In the genomic region with DNA sequence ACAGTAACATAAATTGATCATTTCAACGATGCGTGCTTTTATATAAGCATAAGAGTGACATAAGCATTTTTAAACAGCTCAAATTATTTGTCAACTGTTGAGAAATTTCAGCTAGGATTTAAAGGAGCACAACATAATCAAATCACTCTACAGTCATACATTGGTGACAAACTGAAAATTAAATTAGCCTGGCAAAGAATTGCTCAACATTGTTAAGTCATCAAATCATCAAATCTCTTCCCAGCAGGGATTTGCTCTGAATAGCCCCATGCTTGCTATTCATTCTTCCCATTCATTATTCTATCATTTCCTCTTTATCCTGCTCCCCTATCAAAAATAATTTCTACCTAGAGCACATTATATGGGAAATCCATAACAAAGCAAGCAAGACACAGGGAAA, we compare ENCODE assay signal across 20 cellular contexts.
"Had no signal": no experiment of that assay in that cellular context is flagged by ENCODE, and none has a peak within 500 bp of the region (broad histone marks: within the 10 kb centered on the region; RNA-seq: fewer than 3 reads in every experiment).

No MANE protein-coding gene starts in this region.

- H3K4me3 ChIP-seq: cardiac muscle cell, lung had no signal

- H3K9me3 ChIP-seq: neutrophil had no signal

- DNase-seq: activated CD4-positive, alpha-beta T cell treated with anti-CD3 and anti-CD28 coated beads, Interleukin-2, amount 50 U/mL, for 1 hour; activated gamma-delta T cell treated with Interleukin-2 at 50 U/mL for 16 hours; amniotic stem cell; dermis blood vessel endothelial cell; effector memory CD8-positive, alpha-beta T cell; foreskin melanocyte; kidney; natural killer cell; stimulated activated CD4-positive, alpha-beta T cell treated with anti-CD3 and anti-CD28 coated beads, Interleukin-4, amount 100 ng/mL, for 4 hours had no signal

- H3K27me3 ChIP-seq: cardiac muscle cell, neutrophil had no signal

- H3K4me1 ChIP-seq: parathyroid adenoma had no signal

- ATAC-seq: activated CD4-positive, CD25-positive, alpha-beta regulatory T cell treated with anti-CD3 and anti-CD28 coated beads, Interleukin-2, amount 50 U/mL, for 24 hours; activated naive CD4-positive, alpha-beta T cell treated with anti-CD3 and anti-CD28 coated beads, Interleukin-2, amount 50 U/mL, for 72 hours; effector memory CD8-positive, alpha-beta T cell; left lobe of liver; natural killer cell; sciatic nerve; stimulated activated memory B cell treated with anti-CD40 and anti-IgM and Interleukin-4, amounts not matched to agents 10 μg/mL and 1 μg/mL and 100 μg/mL, for 72 hours had no signal

- H3K27ac ChIP-seq: cardiac muscle cell, neutrophil, parathyroid adenoma had no signal

- H3K36me3 ChIP-seq: cardiac muscle cell, neutrophil had no signal

- H3K27me3 Mint-ChIP-seq: effector memory CD8-positive, alpha-beta T cell; stimulated activated memory B cell treated with anti-CD40 and anti-IgM and Interleukin-4, amounts not matched to agents 10 μg/mL and 1 μg/mL and 100 μg/mL, for 72 hours had no signal

- H2AFZ ChIP-seq: parathyroid adenoma had no signal

- H3K9ac ChIP-seq: parathyroid adenoma had no signal

- H3K79me2 ChIP-seq: parathyroid adenoma had no signal

- H3K9me3 Mint-ChIP-seq: activated T-helper 1 cell treated with anti-CD3 and anti-CD28 coated beads, Interleukin-12 subunit alpha, Interleukin-12 subunit beta, Interleukin-2, Interleukin-4 antibody, amounts not matched to agents 30 ng/mL and 10 ng/mL and 1 ng/mL, durations not matched to agents 14 hours and 24 hours and 36 hours had no signal

- H3K27ac Mint-ChIP-seq: activated naive CD4-positive, alpha-beta T cell treated with anti-CD3 and anti-CD28 coated beads, Interleukin-2, amount 50 U/mL, for 72 hours; activated T-helper 1 cell treated with anti-CD3 and anti-CD28 coated beads, Interleukin-12 subunit alpha, Interleukin-12 subunit beta, Interleukin-2, Interleukin-4 antibody, amounts not matched to agents 30 ng/mL and 10 ng/mL and 1 ng/mL, durations not matched to agents 14 hours and 24 hours and 36 hours; effector memory CD8-positive, alpha-beta T cell; natural killer cell; stimulated activated memory B cell treated with anti-CD40 and anti-IgM and Interleukin-4, amounts not matched to agents 10 μg/mL and 1 μg/mL and 100 μg/mL, for 72 hours; T-helper 1 cell treated with Interleukin-12 subunit alpha and Interleukin-12 subunit beta and Interleukin-4 antibody, amounts not matched to agents 30 μg/mL and 1 μg/mL, for 36 hours had no signal

- H3K4me1 Mint-ChIP-seq: stimulated activated memory B cell treated with anti-CD40 and anti-IgM and Interleukin-4, amounts not matched to agents 10 μg/mL and 1 μg/mL and 100 μg/mL, for 72 hours had no signal

- H3K4me3 Mint-ChIP-seq: activated T-helper 1 cell treated with anti-CD3 and anti-CD28 coated beads, Interleukin-12 subunit alpha, Interleukin-12 subunit beta, Interleukin-2, Interleukin-4 antibody, amounts not matched to agents 30 ng/mL and 10 ng/mL and 1 ng/mL, durations not matched to agents 14 hours and 24 hours and 36 hours; effector memory CD8-positive, alpha-beta T cell; natural killer cell; stimulated activated memory B cell treated with anti-CD40 and anti-IgM and Interleukin-4, amounts not matched to agents 10 μg/mL and 1 μg/mL and 100 μg/mL, for 72 hours; T-helper 1 cell treated with Interleukin-12 subunit alpha and Interleukin-12 subunit beta and Interleukin-4 antibody, amounts not matched to agents 30 μg/mL and 1 μg/mL, for 36 hours had no signal

- H3K36me3 Mint-ChIP-seq: activated naive CD4-positive, alpha-beta T cell treated with anti-CD3 and anti-CD28 coated beads, Interleukin-2, amount 50 U/mL, for 72 hours; natural killer cell; stimulated activated memory B cell treated with anti-CD40 and anti-IgM and Interleukin-4, amounts not matched to agents 10 μg/mL and 1 μg/mL and 100 μg/mL, for 72 hours had no signal
